Comparison of ENCODE assay signal across 8 cellular contexts in the genomic region with DNA sequence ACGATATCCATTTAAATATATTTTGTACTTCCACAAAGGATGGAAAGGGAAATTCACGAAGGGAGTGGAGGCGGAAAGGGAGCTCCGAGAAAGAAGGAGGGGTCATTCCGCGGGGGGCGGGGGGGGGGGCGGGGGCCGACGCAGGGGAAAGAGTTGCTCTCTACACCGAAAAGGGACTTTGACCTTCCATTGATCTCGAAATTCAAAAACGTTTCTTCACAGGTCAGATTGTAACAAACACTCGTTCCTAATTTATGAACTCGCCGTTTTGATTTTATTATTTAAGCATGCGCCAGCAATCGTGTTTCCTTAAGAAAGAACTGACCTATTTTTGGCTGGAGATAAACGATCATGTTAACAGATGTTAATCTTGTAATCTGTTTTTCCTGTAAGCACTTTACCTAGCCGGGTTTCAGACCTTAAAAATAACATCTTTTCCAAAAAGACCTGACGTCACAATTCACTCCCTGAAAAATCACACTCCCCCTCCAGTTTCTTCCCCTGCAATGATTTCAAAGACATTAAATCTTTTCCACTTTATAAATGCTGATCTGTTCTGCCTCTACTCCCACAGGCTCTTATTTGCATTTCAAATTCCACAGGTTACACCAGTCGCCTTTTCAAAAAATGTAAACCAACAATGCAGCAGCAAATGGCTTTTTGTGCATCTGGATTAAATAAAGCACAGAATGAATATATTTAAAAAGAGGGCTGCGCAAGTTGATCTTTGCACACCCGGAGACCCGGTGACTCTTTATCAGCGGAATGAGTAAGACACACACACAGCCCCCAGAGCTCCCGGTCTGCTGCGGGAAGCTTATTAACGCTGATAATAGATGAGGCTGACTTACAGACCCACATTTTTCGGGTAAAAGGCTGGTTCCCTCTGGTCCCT. TPM values are rescaled to one million over a fixed set of nuclear protein-coding genes. Genes with fewer than 3 reads are reported as not detected.
DNase-seq lines count a peak whose midpoint lies in the region; ATAC-seq and TF ChIP-seq lines count a peak whose summit lies in the region.

No MANE protein-coding gene starts in this region.

- TF ChIP-seq CTCF in AG04449 (IDR thresholded peaks at IDR 0.05; ENCODE audit: insufficient read depth, low read length, missing control alignments) (no peak), left ventricle myocardium inferior (IDR thresholded peaks at IDR 0.05; ENCODE audit: borderline replicate concordance) (no peak), psoas muscle (IDR thresholded peaks at IDR 0.05) (no peak)

- H3K36me3 ChIP-seq in left ventricle myocardium inferior (no peaks in the 10 kb centered on the region), psoas muscle (ENCODE audit: insufficient read depth in 1 of 2, low read depth in 1 of 2) (no peaks in the 10 kb centered on the region)

- DNase-seq in AG04449 (ENCODE audit: low read depth, low spot score) (no peak), NCI-H69 (lab: John Stamatoyannopoulos, UW) (peak; percentile 91), left ventricle myocardium inferior (no peak), psoas muscle (no peak), GOT3 (lab: John Stamatoyannopoulos, UW) (no peak)
- DNase-seq in activated naive CD4-positive, alpha-beta T cell treated with anti-CD3 and anti-CD28 coated beads, Interleukin-2, amount 50 U/mL, for 72 hours (ENCODE audit: low spot score in 2 of 2) = peak in 1 of 2 donors; percentile 15

- no peaks in the 10 kb centered on the region for H3K9me3 Mint-ChIP-seq in activated naive CD4-positive, alpha-beta T cell treated with anti-CD3 and anti-CD28 coated beads, Interleukin-2, amount 50 U/mL, for 72 hours

- H3K4me3 ChIP-seq in AG04449 (ENCODE audit: low read depth, low read length) = peak overlapping the region; percentile 78
- H3K4me3 ChIP-seq in left ventricle myocardium inferior = peak overlapping the region; percentile 87
- H3K4me3 ChIP-seq in psoas muscle = peak overlapping the region; percentile 92

- H3K27me3 ChIP-seq in left ventricle myocardium inferior (ENCODE audit: low read depth) = no peaks in the 10 kb centered on the region
- no peaks in the 10 kb centered on the region for H3K27me3 ChIP-seq in psoas muscle (ENCODE audit: insufficient read depth in 3 of 3, low read length in 2 of 3)

- 1% methylated on average over 28 to 30 of the region's 30 CpGs for WGBS in psoas muscle, 3 donors

- H3K27ac Mint-ChIP-seq in activated naive CD4-positive, alpha-beta T cell treated with anti-CD3 and anti-CD28 coated beads, Interleukin-2, amount 50 U/mL, for 72 hours = peak overlapping the region; percentile 2 to 86

- H3K36me3 Mint-ChIP-seq in activated naive CD4-positive, alpha-beta T cell treated with anti-CD3 and anti-CD28 coated beads, Interleukin-2, amount 50 U/mL, for 72 hours = peaks cover 0 to 17% of the 10 kb centered on the region in 2 donors

- H3K27ac ChIP-seq in left ventricle myocardium inferior (replicated peaks) = peak overlapping the region; percentile 84
- H3K27ac ChIP-seq in psoas muscle = peak overlapping the region; percentile 91

- intact Hi-C loops in left ventricle myocardium inferior (cut with micrococcal nuclease) (no loop called here), psoas muscle (cut with DNase I) (loop anchor here (1.0 to 10.0 kb wide), 5 partner anchors 36 to 121 kb away; no protein-coding TSS in a partner anchor)

- POLR2A ChIA-PET in AG04449 (lab: Yijun Ruan, JAX) = interaction anchor here (1.0 to 1.1 kb wide), 2 partner anchors 9 to 35 kb away, joined by 3 to 4 read pairs; no protein-coding TSS in a partner anchor

- ATAC-seq in GM18517 (IDR thresholded peaks at IDR 0.05; ENCODE audit: unreplicated experiment) (peak; percentile 26), HG02973 (IDR thresholded peaks at IDR 0.05; ENCODE audit: unreplicated experiment) (peak; percentile 5), psoas muscle (peak; percentile 15 to 55 (median 36))
- ATAC-seq in activated naive CD4-positive, alpha-beta T cell treated with anti-CD3 and anti-CD28 coated beads, Interleukin-2, amount 50 U/mL, for 72 hours = peak; percentile 11 to 17

- H3K9me3 ChIP-seq in left ventricle myocardium inferior (replicated peaks) (no peaks in the 10 kb centered on the region), psoas muscle (no peaks in the 10 kb centered on the region)

- H3K4me1 ChIP-seq in left ventricle myocardium inferior (peaks cover 64% of the 10 kb centered on the region), psoas muscle (peaks cover 17% of the 10 kb centered on the region)

- CTCF ChIA-PET in AG04449 (lab: Yijun Ruan, JAX) = interaction anchor here (1.1 to 1.8 kb wide), 2 partner anchors 9 to 94 kb away, joined by 3 to 5 read pairs; no protein-coding TSS in a partner anchor

RNA-seq across cellular contexts. Expression of a gene that starts 1.6 kb away (rescaled TPM):
- total RNA-seq in activated naive CD4-positive, alpha-beta T cell treated with anti-CD3 and anti-CD28 coated beads, Interleukin-2, amount 50 U/mL, for 72 hours = 10 to 100 TPM in 1 of 2 donors, 1 to 10 TPM in 1; 7.9 to 13.8 TPM
- total RNA-seq in left ventricle myocardium inferior = 11.5 TPM
- total RNA-seq in psoas muscle = 10 to 100 TPM in 3 of 4 donors, 1 to 10 TPM in 1; 9.6 to 20.6 (median 17.2) TPM
- 1 to 10 TPM; 2.4 to 8.1 (median 2.7) TPM for polyA plus RNA-seq in psoas muscle
